Comparison of ENCODE assay signal across 11 cellular contexts in genomic region chrX:38061335-38061734, GRCh38. TPM values are rescaled to one million over a fixed set of nuclear protein-coding genes. Genes with fewer than 3 reads are reported as not detected.
A peak's percentile ranks its signal among the peaks of the same experiment; 100 is the strongest.
DNase-seq lines count a peak whose midpoint lies in the region; ATAC-seq and TF ChIP-seq lines count a peak whose summit lies in the region.
"Had no signal": no experiment of that assay in that cellular context is flagged by ENCODE, and none has a peak within 500 bp of the region (broad histone marks: within the 10 kb centered on the region; RNA-seq: fewer than 3 reads in every experiment).

No MANE protein-coding gene starts in this region.

- no peak overlapping the region for H3K4me2 ChIP-seq in SK-N-SH

- no peaks in the 10 kb centered on the region for H3K4me1 Mint-ChIP-seq in CD8-positive, alpha-beta memory T cell

- in situ Hi-C loops in ACHN (cut with HindIII; ENCODE audit: low pct_ligation_motif_present, low pct_unique_long_range_greater_than_20kb, low sequenced_read_pairs), result no loop called here

- no peaks in the 10 kb centered on the region for H3K9me3 Mint-ChIP-seq in CD8-positive, alpha-beta memory T cell
- H3K9me3 Mint-ChIP-seq: activated T-helper 1 cell treated with anti-CD3 and anti-CD28 coated beads, Interleukin-12 subunit alpha, Interleukin-12 subunit beta, Interleukin-2, Interleukin-4 antibody, amounts not matched to agents 30 ng/mL and 10 ng/mL and 1 ng/mL, durations not matched to agents 14 hours and 24 hours and 36 hours had no signal

- no peak overlapping the region for H3K27ac Mint-ChIP-seq in CD8-positive, alpha-beta memory T cell
- H3K27ac Mint-ChIP-seq: activated T-helper 1 cell treated with anti-CD3 and anti-CD28 coated beads, Interleukin-12 subunit alpha, Interleukin-12 subunit beta, Interleukin-2, Interleukin-4 antibody, amounts not matched to agents 30 ng/mL and 10 ng/mL and 1 ng/mL, durations not matched to agents 14 hours and 24 hours and 36 hours had no signal

- TF ChIP-seq RAD21 in SK-N-SH (IDR thresholded peaks at IDR 0.05; ENCODE audit: low read length), result no peak

- CTCF ChIA-PET in SK-N-SH (lab: Yijun Ruan, JAX), result no interaction called here
- CTCF ChIA-PET in CD8-positive, alpha-beta memory T cell (lab: Charles Lee), result no interaction called here

- H3K79me2 ChIP-seq in SK-N-SH (ENCODE audit: insufficient read depth), result no peaks in the 10 kb centered on the region

- DNase-seq in ACHN (peak; percentile 35), SK-N-SH (no peak), foreskin melanocyte (peak; percentile 74), globus pallidus (ENCODE audit: low spot score) (no peak)
- DNase-seq in CD8-positive, alpha-beta memory T cell, result no peak
- DNase-seq: C1 segment of cervical spinal cord, NCI-H187 treated with DMSO at 0.1 percent for 48 hours had no signal

- H3K9me3 ChIP-seq in HUES6 (ENCODE audit: control insufficient read depth, insufficient read depth, low read depth, low read length), result no peaks in the 10 kb centered on the region
- H3K9me3 ChIP-seq in SK-N-SH, result no peaks in the 10 kb centered on the region
- H3K9me3 ChIP-seq in CD8-positive, alpha-beta memory T cell (ENCODE audit: low read length), result no peaks in the 10 kb centered on the region

- H3F3A ChIP-seq in SK-N-SH (replicated peaks; ENCODE audit: insufficient read depth), result no peaks in the 10 kb centered on the region

- H3K27me3 ChIP-seq in HUES6 (ENCODE audit: control insufficient read depth, insufficient read depth, low read length) (no peaks in the 10 kb centered on the region; the same call in 1 of the 2 replicates), SK-N-SH (ENCODE audit: insufficient read depth) (no peaks in the 10 kb centered on the region)
- no peaks in the 10 kb centered on the region for H3K27me3 ChIP-seq in CD8-positive, alpha-beta memory T cell (ENCODE audit: insufficient read depth, low read length, poor library complexity, severe bottlenecking)

- no peak for TF ChIP-seq CTCF in SK-N-SH (IDR thresholded peaks at IDR 0.05)

- POLR2A ChIA-PET in SK-N-SH (lab: Yijun Ruan, JAX), result no interaction called here
- POLR2A ChIA-PET in CD8-positive, alpha-beta memory T cell (lab: Charles Lee), result no interaction called here

- no peak overlapping the region for H3K4me3 Mint-ChIP-seq in CD8-positive, alpha-beta memory T cell
- H3K4me3 Mint-ChIP-seq: activated T-helper 1 cell treated with anti-CD3 and anti-CD28 coated beads, Interleukin-12 subunit alpha, Interleukin-12 subunit beta, Interleukin-2, Interleukin-4 antibody, amounts not matched to agents 30 ng/mL and 10 ng/mL and 1 ng/mL, durations not matched to agents 14 hours and 24 hours and 36 hours had no signal

- WGBS in SK-N-SH (ENCODE audit: low lambda C conversion rate), result 4% methylated on average over 2 of the region's 2 CpGs

- no peaks in the 10 kb centered on the region for H3K36me3 Mint-ChIP-seq in CD8-positive, alpha-beta memory T cell

- H3K9ac ChIP-seq in HUES6 (ENCODE audit: low read length), result no peak overlapping the region
- H3K9ac ChIP-seq in SK-N-SH, result no peak overlapping the region

- H4K20me1 ChIP-seq in SK-N-SH (ENCODE audit: insufficient read depth), result no peaks in the 10 kb centered on the region

- TF ChIP-seq EP300 in SK-N-SH (IDR thresholded peaks at IDR 0.05; ENCODE audit: borderline replicate concordance in 1 of 2, low read depth in 1 of 2, low read length in 1 of 2), result no peak

- peaks cover 15% of the 10 kb centered on the region for H3K4me1 ChIP-seq in HUES6 (ENCODE audit: control insufficient read depth, insufficient read depth, low read length)
- H3K4me1 ChIP-seq in SK-N-SH (ENCODE audit: control insufficient read depth in 1 of 2, insufficient read depth in 2 of 2, low read depth in 1 of 2, low read length in 1 of 2), result no peaks in the 10 kb centered on the region
- no peaks in the 10 kb centered on the region for H3K4me1 ChIP-seq in CD8-positive, alpha-beta memory T cell (ENCODE audit: insufficient read depth, low read length)

- H3K27me3 Mint-ChIP-seq in CD8-positive, alpha-beta memory T cell, result peaks cover 0 to 3% of the 10 kb centered on the region in 2 donors

- no peaks in the 10 kb centered on the region for H3K9me2 ChIP-seq in SK-N-SH

- H3K27ac ChIP-seq in HUES6 (ENCODE audit: low read depth, low read length) (peak overlapping the region; percentile 79; the same call in 1 of the 2 replicates), SK-N-SH (ENCODE audit: low read depth in 2 of 2, low read length in 1 of 2) (no peak overlapping the region)
- no peak overlapping the region for H3K27ac ChIP-seq in CD8-positive, alpha-beta memory T cell (ENCODE audit: low read depth, low read length)

- H3K4me3 ChIP-seq in HUES6 (ENCODE audit: low read depth, low read length), result no peak overlapping the region
- no peak overlapping the region for H3K4me3 ChIP-seq in SK-N-SH (ENCODE audit: low read depth in 2 of 2, low read length in 1 of 2)
- H3K4me3 ChIP-seq in CD8-positive, alpha-beta memory T cell (ENCODE audit: low read length), result no peak overlapping the region

- no peaks in the 10 kb centered on the region for H3K36me3 ChIP-seq in HUES6 (ENCODE audit: control insufficient read depth, insufficient read depth, low read length)
- no peaks in the 10 kb centered on the region for H3K36me3 ChIP-seq in SK-N-SH (replicated peaks in 1 of 2; ENCODE audit: control insufficient read depth in 1 of 2, insufficient read depth in 2 of 2, low read length in 1 of 2)
- H3K36me3 ChIP-seq in CD8-positive, alpha-beta memory T cell (ENCODE audit: insufficient read depth, low read length), result no peaks in the 10 kb centered on the region

- no peak overlapping the region for H2AFZ ChIP-seq in SK-N-SH (ENCODE audit: low read depth)

- ATAC-seq in HG02763 (IDR thresholded peaks at IDR 0.05; ENCODE audit: unreplicated experiment) (no peak), GM18520 (IDR thresholded peaks at IDR 0.05; ENCODE audit: unreplicated experiment) (no peak)

TF ChIP-seq in SK-N-SH, 30 proteins besides CTCF, POLR2A, EP300 and RAD21:
- TF ChIP-seq JUND (IDR thresholded peaks at IDR 0.05) (peak; percentile 68), MEF2A (IDR thresholded peaks at IDR 0.05; ENCODE audit: borderline replicate concordance, low read depth) (no peak), FOSL2 (IDR thresholded peaks at IDR 0.05; ENCODE audit: borderline replicate concordance, low read depth) (peak; percentile 64)

RNA-seq across cellular contexts. Expression of gene SYTL5, which starts 55.0 kb away (rescaled TPM):
- 0.74 and 0.84 TPM in 2 replicates for polyA plus RNA-seq in SK-N-SH (2012; rRNA removed)
- polyA plus RNA-seq in SK-N-SH (2012; cell fraction: cytosol; rRNA removed), result 0.82 and 0.87 TPM in 2 replicates
- 0.69 and 1.4 TPM in 2 replicates for polyA plus RNA-seq in SK-N-SH (2012; cell fraction: nucleus; rRNA removed)
- not detected for total RNA-seq in CD8-positive, alpha-beta memory T cell
- not detected for polyA plus RNA-seq in CD8-positive, alpha-beta memory T cell
- total RNA-seq: activated T-helper 1 cell treated with anti-CD3 and anti-CD28 coated beads, Interleukin-12 subunit alpha, Interleukin-12 subunit beta, Interleukin-2, Interleukin-4 antibody, amounts not matched to agents 30 ng/mL and 10 ng/mL and 1 ng/mL, durations not matched to agents 14 hours and 24 hours and 36 hours had no signal

Comparison
In these comparisons a context has a peak if more than half of its experiments do, and no peak if none do; other contexts are left out.
1. DNase-seq: peak in ACHN (single experiment) and foreskin melanocyte (single experiment); none in SK-N-SH (single experiment), CD8-positive, alpha-beta memory T cell (0 of 5) and globus pallidus (single experiment).